In the genomic region with DNA sequence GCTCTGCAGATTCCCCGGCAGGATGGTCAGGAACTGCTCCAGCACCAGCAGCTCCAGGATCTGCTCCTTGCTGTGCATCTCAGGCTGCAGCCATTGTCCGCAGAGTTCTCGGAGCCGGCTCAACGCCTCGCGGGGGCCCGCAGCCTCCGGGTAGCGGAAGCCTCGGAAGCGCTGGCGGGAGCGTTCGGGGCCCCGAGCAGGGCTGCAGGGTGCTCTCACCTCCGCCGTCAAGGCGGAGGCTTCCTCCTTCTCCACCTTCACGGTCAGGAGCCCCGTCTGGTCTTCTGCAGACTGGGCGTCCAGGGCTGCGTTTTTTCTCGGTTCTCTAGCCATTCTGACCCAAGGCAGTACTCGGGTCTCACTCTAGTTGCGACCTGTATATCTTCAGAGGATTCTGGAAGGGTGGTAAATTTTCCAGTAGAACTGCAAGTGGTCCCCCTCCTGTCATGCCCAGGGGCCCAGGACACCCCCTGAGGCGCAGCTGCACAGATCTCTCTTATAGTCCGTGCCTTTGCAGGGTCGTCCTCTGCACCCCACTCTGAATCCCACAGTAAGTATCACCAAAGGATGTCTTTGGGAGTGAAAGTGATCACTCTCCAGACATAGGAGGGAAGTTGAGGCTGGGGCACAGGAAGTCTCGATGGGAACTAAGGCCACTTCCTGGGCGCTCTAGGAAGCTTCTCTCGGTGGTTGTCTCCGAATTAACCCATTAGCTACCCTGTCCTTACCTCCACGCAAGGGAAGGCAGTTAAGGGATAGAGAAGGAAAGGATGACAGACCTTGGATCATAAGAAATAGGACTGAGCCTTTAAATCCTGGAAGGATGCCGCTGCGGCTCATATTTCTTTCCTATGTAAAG, we compare ENCODE assay signal across 1 cellular context.
TF ChIP-seq lines count a peak whose summit lies in the region.

Gene ZKSCAN4 (minus strand): TSS at position 622 of the 859 bp plus-strand sequence. CDS start 289 bp downstream, at position 333.

TF ChIP-seq in HepG2, 621 proteins besides CTCF, POLR2A, EP300 and RAD21 (continued from another document):
- TF ChIP-seq, protein P1, sequence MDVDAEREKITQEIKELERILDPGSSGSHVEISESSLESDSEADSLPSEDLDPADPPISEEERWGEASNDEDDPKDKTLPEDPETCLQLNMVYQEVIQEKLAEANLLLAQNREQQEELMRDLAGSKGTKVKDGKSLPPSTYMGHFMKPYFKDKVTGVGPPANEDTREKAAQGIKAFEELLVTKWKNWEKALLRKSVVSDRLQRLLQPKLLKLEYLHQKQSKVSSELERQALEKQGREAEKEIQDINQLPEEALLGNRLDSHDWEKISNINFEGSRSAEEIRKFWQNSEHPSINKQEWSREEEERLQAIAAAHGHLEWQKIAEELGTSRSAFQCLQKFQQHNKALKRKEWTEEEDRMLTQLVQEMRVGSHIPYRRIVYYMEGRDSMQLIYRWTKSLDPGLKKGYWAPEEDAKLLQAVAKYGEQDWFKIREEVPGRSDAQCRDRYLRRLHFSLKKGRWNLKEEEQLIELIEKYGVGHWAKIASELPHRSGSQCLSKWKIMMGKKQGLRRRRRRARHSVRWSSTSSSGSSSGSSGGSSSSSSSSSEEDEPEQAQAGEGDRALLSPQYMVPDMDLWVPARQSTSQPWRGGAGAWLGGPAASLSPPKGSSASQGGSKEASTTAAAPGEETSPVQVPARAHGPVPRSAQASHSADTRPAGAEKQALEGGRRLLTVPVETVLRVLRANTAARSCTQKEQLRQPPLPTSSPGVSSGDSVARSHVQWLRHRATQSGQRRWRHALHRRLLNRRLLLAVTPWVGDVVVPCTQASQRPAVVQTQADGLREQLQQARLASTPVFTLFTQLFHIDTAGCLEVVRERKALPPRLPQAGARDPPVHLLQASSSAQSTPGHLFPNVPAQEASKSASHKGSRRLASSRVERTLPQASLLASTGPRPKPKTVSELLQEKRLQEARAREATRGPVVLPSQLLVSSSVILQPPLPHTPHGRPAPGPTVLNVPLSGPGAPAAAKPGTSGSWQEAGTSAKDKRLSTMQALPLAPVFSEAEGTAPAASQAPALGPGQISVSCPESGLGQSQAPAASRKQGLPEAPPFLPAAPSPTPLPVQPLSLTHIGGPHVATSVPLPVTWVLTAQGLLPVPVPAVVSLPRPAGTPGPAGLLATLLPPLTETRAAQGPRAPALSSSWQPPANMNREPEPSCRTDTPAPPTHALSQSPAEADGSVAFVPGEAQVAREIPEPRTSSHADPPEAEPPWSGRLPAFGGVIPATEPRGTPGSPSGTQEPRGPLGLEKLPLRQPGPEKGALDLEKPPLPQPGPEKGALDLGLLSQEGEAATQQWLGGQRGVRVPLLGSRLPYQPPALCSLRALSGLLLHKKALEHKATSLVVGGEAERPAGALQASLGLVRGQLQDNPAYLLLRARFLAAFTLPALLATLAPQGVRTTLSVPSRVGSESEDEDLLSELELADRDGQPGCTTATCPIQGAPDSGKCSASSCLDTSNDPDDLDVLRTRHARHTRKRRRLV (CRISPR knock-in tag; IDR thresholded peaks at IDR 0.05): 0 out of 2 replicates have a peak, but pooled peaks have one; percentile 47
- TF ChIP-seq, protein P2, sequence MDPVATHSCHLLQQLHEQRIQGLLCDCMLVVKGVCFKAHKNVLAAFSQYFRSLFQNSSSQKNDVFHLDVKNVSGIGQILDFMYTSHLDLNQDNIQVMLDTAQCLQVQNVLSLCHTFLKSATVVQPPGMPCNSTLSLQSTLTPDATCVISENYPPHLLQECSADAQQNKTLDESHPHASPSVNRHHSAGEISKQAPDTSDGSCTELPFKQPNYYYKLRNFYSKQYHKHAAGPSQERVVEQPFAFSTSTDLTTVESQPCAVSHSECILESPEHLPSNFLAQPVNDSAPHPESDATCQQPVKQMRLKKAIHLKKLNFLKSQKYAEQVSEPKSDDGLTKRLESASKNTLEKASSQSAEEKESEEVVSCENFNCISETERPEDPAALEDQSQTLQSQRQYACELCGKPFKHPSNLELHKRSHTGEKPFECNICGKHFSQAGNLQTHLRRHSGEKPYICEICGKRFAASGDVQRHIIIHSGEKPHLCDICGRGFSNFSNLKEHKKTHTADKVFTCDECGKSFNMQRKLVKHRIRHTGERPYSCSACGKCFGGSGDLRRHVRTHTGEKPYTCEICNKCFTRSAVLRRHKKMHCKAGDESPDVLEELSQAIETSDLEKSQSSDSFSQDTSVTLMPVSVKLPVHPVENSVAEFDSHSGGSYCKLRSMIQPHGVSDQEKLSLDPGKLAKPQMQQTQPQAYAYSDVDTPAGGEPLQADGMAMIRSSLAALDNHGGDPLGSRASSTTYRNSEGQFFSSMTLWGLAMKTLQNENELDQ (CRISPR knock-in tag; IDR thresholded peaks at IDR 0.05; ENCODE audit: borderline replicate concordance): 0 out of 2 replicates have a peak, but pooled peaks have one; percentile 40
- peak; percentile 43; the same call in 1 of the 2 replicates for TF ChIP-seq TMF1 (CRISPR knock-in tag; IDR thresholded peaks at IDR 0.05; ENCODE audit: low read depth)
TF ChIP-seq in HepG2: peak in this region for 237.
